9 cellular contexts compared by ENCODE assay signal in the genomic region with DNA sequence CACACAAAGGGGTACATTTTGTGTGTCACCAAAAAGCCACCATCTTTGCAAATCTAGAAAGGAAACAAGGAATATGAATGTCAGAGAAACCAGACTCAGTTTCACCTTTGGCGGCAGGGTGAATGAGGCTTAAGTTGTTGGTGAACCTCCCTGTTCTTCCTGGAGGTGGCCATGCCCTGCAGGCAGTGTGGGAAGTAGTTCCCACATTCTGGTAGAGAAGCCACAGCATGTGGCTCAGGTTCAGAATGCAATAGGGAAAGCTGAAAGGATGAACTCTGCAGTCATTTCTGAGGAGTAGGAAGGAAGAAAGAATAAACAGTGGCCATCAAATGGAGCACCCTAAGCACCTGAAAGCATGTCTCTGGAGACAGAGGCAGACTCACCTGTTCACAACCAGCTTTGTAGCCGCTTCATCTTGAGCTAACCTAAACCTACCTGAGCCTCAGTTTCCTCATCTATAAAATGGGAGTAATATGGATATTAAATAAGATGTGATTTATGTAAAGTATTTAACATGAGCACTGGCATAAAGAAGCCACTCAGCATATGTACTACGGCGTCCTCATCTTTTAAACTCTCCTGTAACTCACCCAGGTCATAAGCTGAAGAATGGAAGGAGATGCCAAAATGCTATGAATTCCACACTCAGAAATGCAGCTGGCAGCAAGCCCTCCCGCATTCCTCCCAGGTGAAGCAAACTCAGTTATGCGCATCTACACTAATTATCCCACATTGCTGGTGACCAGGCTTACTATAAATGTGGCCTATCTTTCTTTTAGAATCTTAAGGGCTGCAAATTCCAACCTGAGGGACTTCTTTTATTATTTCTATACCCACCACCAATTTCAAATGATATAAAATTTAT.
DNase-seq lines count a peak whose midpoint lies in the region; ATAC-seq, FAIRE-seq and TF ChIP-seq lines count a peak whose summit lies in the region.
"Had no signal": no experiment of that assay in that cellular context is flagged by ENCODE, and none has a peak within 500 bp of the region (broad histone marks: within the 10 kb centered on the region; RNA-seq: fewer than 3 reads in every experiment).

No MANE protein-coding gene starts in this region.

- ATAC-seq in HG03135 (IDR thresholded peaks at IDR 0.05; ENCODE audit: unreplicated experiment) (no peak), GM19395 (IDR thresholded peaks at IDR 0.05; ENCODE audit: unreplicated experiment) (no peak)
- ATAC-seq: stimulated activated effector memory CD8-positive, alpha-beta T cell treated with anti-CD3 and anti-CD28 coated beads, Interleukin-12 subunit alpha, Interleukin-12 subunit beta, amount 100 ng/mL, for 72 hours had no signal

- H3K23me2 ChIP-seq in H1 (ENCODE audit: low read depth, low read length): no peaks in the 10 kb centered on the region; the same call in 1 of the 2 replicates

- POLR2A ChIA-PET in H1 (lab: Charles Lee; ENCODE audit: partially characterized antibody): interaction anchor here (0.9 to 3.2 kb wide), 6 partner anchors 8 to 392 kb away, joined by 3 to 12 read pairs (median 5); no protein-coding TSS in a partner anchor

- H3K4me1 ChIP-seq in BLaER1: peaks cover 98% of the 10 kb centered on the region
- H3K4me1 ChIP-seq in H1 (replicated peaks in 1 of 4; ENCODE audit: control insufficient read depth in 3 of 4, insufficient read depth in 4 of 4, low read length in 3 of 4): peaks cover 14 to 52% (median 44%) of the 10 kb centered on the region in 4 experiments
- peaks cover 29 to 39% of the 10 kb centered on the region in 2 donors for H3K4me1 ChIP-seq in muscle layer of duodenum (ENCODE audit: control insufficient read depth in 1 of 2, insufficient read depth in 2 of 2, low read length in 2 of 2)

- peak overlapping the region; percentile 93 for H3K4me2 ChIP-seq in BLaER1
- peak overlapping the region; percentile 56 to 62 for H3K4me2 ChIP-seq in H1 (ENCODE audit: insufficient read depth in 1 of 2, low read depth in 2 of 2, low read length in 2 of 2)

- no peak overlapping the region for H4K5ac ChIP-seq in H1 (ENCODE audit: insufficient read length, low read depth, low read length)

- H3K23ac ChIP-seq in H1 (ENCODE audit: insufficient read length): no peak overlapping the region

- no peak overlapping the region for H2BK120ac ChIP-seq in H1 (replicated peaks; ENCODE audit: low read depth, low read length)

- H3K14ac ChIP-seq in H1 (ENCODE audit: insufficient read length): no peak overlapping the region

- 0 out of 3 replicates have a peak, but pooled peaks of 1 of the 2 experiments have one; percentile 9 for TF ChIP-seq EP300 in H1 (IDR thresholded peaks at IDR 0.05; ENCODE audit: borderline replicate concordance in 1 of 2, low read depth in 2 of 2, low read length in 2 of 2)

- no peak overlapping the region for H4K91ac ChIP-seq in H1 (replicated peaks; ENCODE audit: insufficient read length, low read length)

- peaks cover 84% of the 10 kb centered on the region for H3K36me3 ChIP-seq in BLaER1
- H3K36me3 ChIP-seq in H1 (ENCODE audit: control insufficient read depth in 2 of 4, insufficient read depth in 4 of 4, low read length in 3 of 4): no peaks in the 10 kb centered on the region
- no peaks in the 10 kb centered on the region for H3K36me3 ChIP-seq in muscle layer of duodenum (ENCODE audit: control insufficient read depth in 1 of 2, insufficient read depth in 2 of 2, low read length in 2 of 2)
- no peaks in the 10 kb centered on the region for H3K36me3 ChIP-seq in H7 (replicated peaks; ENCODE audit: control insufficient read depth, insufficient read depth, low read length)

- no peak overlapping the region for H3K27ac ChIP-seq in BLaER1
- H3K27ac ChIP-seq in H1 (ENCODE audit: low read depth, low read length): 0 out of 2 replicates have a peak overlapping the region, but pooled peaks have one; percentile 9
- H3K27ac ChIP-seq in muscle layer of duodenum (ENCODE audit: low read length): peak overlapping the region; percentile 82

- H4K20me1 ChIP-seq in BLaER1: peaks cover 100% of the 10 kb centered on the region
- H4K20me1 ChIP-seq in H1 (replicated peaks in 1 of 2; ENCODE audit: control insufficient read depth in 1 of 2, insufficient read depth in 2 of 2, low read length in 2 of 2): peaks cover 6 to 9% of the 10 kb centered on the region in 2 experiments

- TF ChIP-seq POLR2A in H1 (IDR thresholded peaks at IDR 0.05; ENCODE audit: control extremely low read depth in 1 of 2, low read depth in 2 of 2, low read length in 2 of 2): no peak

- H2BK5ac ChIP-seq in H1 (ENCODE audit: low read depth, low read length): 0 out of 2 replicates have a peak overlapping the region, but pooled peaks have one; percentile 9

- peak overlapping the region; percentile 66; the same call in 1 of the 2 replicates for H2BK20ac ChIP-seq in H1 (ENCODE audit: low read length)

- peak; percentile 14 to 22; a peak in 1 of 4 replicates for TF ChIP-seq RAD21 in H1 (IDR thresholded peaks at IDR 0.05 in 1 of 2, conservative IDR thresholded peaks at IDR 0.05 in 1 of 2; ENCODE audit: low read depth in 2 of 2, low read length in 2 of 2)

- 46% methylated on average over 6 of the region's 6 CpGs; no CpG with 5 or more reads in 1 of the 2 experiments for WGBS in H1 (ENCODE audit: extremely low coverage in 1 of 2, insufficient coverage in 1 of 2, insufficient read length in 1 of 2, insufficient replicate concordance in 2 of 2, low coverage in 1 of 2, low lambda C conversion rate in 2 of 2, missing lambda C conversion rate in 1 of 2), 2 experiments

- no peak overlapping the region; the same call in 1 of the 2 replicates for H3K18ac ChIP-seq in H1 (ENCODE audit: extremely low read depth, low read length)

- no peak for TF ChIP-seq CTCF in H1 (IDR thresholded peaks at IDR 0.05; ENCODE audit: control extremely low read depth in 1 of 3, insufficient read depth in 1 of 3, low read depth in 1 of 3, low read length in 3 of 3)

- FAIRE-seq in H1 (lab: Jason Lieb, UNC): no peak

- no peak overlapping the region for H2AFZ ChIP-seq in H1 (ENCODE audit: low read length)

- H3K27me3 ChIP-seq in BLaER1 (no peaks in the 10 kb centered on the region), H1 (replicated peaks in 1 of 4; ENCODE audit: control insufficient read depth in 3 of 4, extremely low read depth in 1 of 4, insufficient read depth in 3 of 4, low read length in 3 of 4) (no peaks in the 10 kb centered on the region; a peak in 1 of 7 replicates), muscle layer of duodenum (ENCODE audit: low read depth, low read length) (no peaks in the 10 kb centered on the region), H7 (ENCODE audit: control insufficient read depth, insufficient read depth, low read length) (no peaks in the 10 kb centered on the region)

- 0 out of 2 replicates have a peak overlapping the region, but pooled peaks have one; percentile 76 for H2BK15ac ChIP-seq in H1 (ENCODE audit: low read length)

- no peaks in the 10 kb centered on the region for H3K9me3 ChIP-seq in BLaER1
- no peaks in the 10 kb centered on the region for H3K9me3 ChIP-seq in H1 (ENCODE audit: insufficient read depth in 2 of 2, low read depth in 1 of 2, low read length in 1 of 2)
- H3K9me3 ChIP-seq in muscle layer of duodenum (ENCODE audit: control insufficient read depth in 1 of 2, low read length in 2 of 2): no peaks in the 10 kb centered on the region

- peaks cover 0 to 75% of the 10 kb centered on the region in 2 experiments; a peak in 2 of 4 replicates for H3K79me2 ChIP-seq in H1 (ENCODE audit: control insufficient read depth in 1 of 2, insufficient read depth in 2 of 2, low read length in 2 of 2)

- H3K79me1 ChIP-seq in H1 (ENCODE audit: low read depth, low read length): peaks cover 7% of the 10 kb centered on the region; the same call in 1 of the 2 replicates

- H3K9ac ChIP-seq in BLaER1 (no peak overlapping the region), H1 (replicated peaks in 1 of 4; ENCODE audit: extremely low read depth in 1 of 4, low read depth in 3 of 4, low read length in 3 of 4) (no peak overlapping the region)

- CTCF ChIA-PET in H1 (lab: Charles Lee; ENCODE audit: partially characterized antibody): interaction anchor here (0.8 to 1.7 kb wide), 9 partner anchors 13 to 573 kb away, joined by 3 to 6 read pairs (median 3); no protein-coding TSS in a partner anchor

- H4K8ac ChIP-seq in H1 (ENCODE audit: extremely low read depth, insufficient read depth, low read length): no peak overlapping the region

- no peak overlapping the region for H3K4ac ChIP-seq in H1 (replicated peaks; ENCODE audit: insufficient read length, low read depth, low read length)

- DNase-seq in NCI-H748 (lab: John Stamatoyannopoulos, UW; ENCODE audit: unreplicated experiment) (peak; percentile 74), H1 (ENCODE audit: low read depth in 1 of 2, low spot score in 2 of 2) (peak in 1 of 2 experiments; percentile 49), H7 (no peak), NCI-H82 treated with DMSO at 0.1 percent for 48 hours (lab: John Stamatoyannopoulos, UW; ENCODE audit: unreplicated experiment) (no peak)

- no peak overlapping the region for H3K4me3 ChIP-seq in BLaER1
- H3K4me3 ChIP-seq in H1 (ENCODE audit: extremely low read depth in 1 of 4, insufficient read depth in 2 of 4, low read depth in 3 of 4, low read length in 4 of 4): peak overlapping the region in 1 of 4 experiments; percentile 36; a peak in 1 of 8 replicates
- no peak overlapping the region for H3K4me3 ChIP-seq in muscle layer of duodenum (ENCODE audit: low read depth in 1 of 2, low read length in 2 of 2)
- no peak overlapping the region for H3K4me3 ChIP-seq in H7 (ENCODE audit: insufficient read depth, low read depth, low read length)

- H2AK5ac ChIP-seq in H1 (ENCODE audit: low read depth, low read length): peak overlapping the region; percentile 90; the same call in 1 of the 2 replicates

- H2BK12ac ChIP-seq in H1 (ENCODE audit: low read depth, low read length): peak overlapping the region; percentile 72

- H3K56ac ChIP-seq in H1 (replicated peaks; ENCODE audit: insufficient read length, low read depth, low read length): no peak overlapping the region

TF ChIP-seq in H1, 55 proteins besides CTCF, POLR2A, EP300 and RAD21 (continues in another document):
- peak; percentile 74; the same call in 1 of the 2 replicates for TF ChIP-seq TCF12 (IDR thresholded peaks at IDR 0.05; ENCODE audit: low read depth, low read length)
- TF ChIP-seq TEAD4 (IDR thresholded peaks at IDR 0.05; ENCODE audit: low read depth, low read length): peak; percentile 94
- peak; percentile 30 for TF ChIP-seq NANOG (IDR thresholded peaks at IDR 0.05; ENCODE audit: insufficient read depth, low read depth, low read length, poor library complexity, severe bottlenecking)
- TF ChIP-seq CREB1 (IDR thresholded peaks at IDR 0.05): no peak
- TF ChIP-seq KDM1A (IDR thresholded peaks at IDR 0.05; ENCODE audit: borderline replicate concordance, low read length): peak; percentile 92; the same call in 1 of the 2 replicates
- no peak for TF ChIP-seq PHF8 (conservative IDR thresholded peaks at IDR 0.05; ENCODE audit: low read depth, low read length)
- TF ChIP-seq NRF1 (IDR thresholded peaks at IDR 0.05; ENCODE audit: low read depth, low read length): no peak
- 0 out of 2 replicates have a peak, but pooled peaks have one; percentile 35 for TF ChIP-seq POU5F1 (IDR thresholded peaks at IDR 0.05; ENCODE audit: low read depth, low read length)
- no peak for TF ChIP-seq SAP30 (IDR thresholded peaks at IDR 0.05; ENCODE audit: insufficient read depth, insufficient replicate concordance, low read length)
